In genomic region chr12:54338682-54339296, GRCh38 we compare ENCODE assay signal across 1 cellular context.
A peak's percentile ranks its signal among the peaks of the same experiment; 100 is the strongest.
TF ChIP-seq lines count a peak whose summit lies in the region.

No MANE protein-coding gene starts in this region.

TF ChIP-seq in K562, 482 proteins besides CTCF, POLR2A, EP300 and RAD21:
- TF ChIP-seq ZBTB43 (CRISPR knock-in tag; IDR thresholded peaks at IDR 0.05) (no peak), EGR1 (conservative IDR thresholded peaks at IDR 0.05) (0 out of 2 replicates have a peak, but pooled peaks have one; percentile 7), FOXA3 (CRISPR knock-in tag; conservative IDR thresholded peaks at IDR 0.05 in 1 of 2, IDR thresholded peaks at IDR 0.05 in 1 of 2) (0 out of 4 replicates have a peak, but pooled peaks of 1 of the 2 experiments have one; percentile 21), RBM17 (IDR thresholded peaks at IDR 0.05; ENCODE audit: borderline replicate concordance, low read depth, low read length) (no peak), STAT5A (IDR thresholded peaks at IDR 0.05; ENCODE audit: borderline replicate concordance, low read length) (no peak)
TF ChIP-seq in K562: peak in this region for 2.
